ENCODE assay signal across 11 cellular contexts in the genomic region with DNA sequence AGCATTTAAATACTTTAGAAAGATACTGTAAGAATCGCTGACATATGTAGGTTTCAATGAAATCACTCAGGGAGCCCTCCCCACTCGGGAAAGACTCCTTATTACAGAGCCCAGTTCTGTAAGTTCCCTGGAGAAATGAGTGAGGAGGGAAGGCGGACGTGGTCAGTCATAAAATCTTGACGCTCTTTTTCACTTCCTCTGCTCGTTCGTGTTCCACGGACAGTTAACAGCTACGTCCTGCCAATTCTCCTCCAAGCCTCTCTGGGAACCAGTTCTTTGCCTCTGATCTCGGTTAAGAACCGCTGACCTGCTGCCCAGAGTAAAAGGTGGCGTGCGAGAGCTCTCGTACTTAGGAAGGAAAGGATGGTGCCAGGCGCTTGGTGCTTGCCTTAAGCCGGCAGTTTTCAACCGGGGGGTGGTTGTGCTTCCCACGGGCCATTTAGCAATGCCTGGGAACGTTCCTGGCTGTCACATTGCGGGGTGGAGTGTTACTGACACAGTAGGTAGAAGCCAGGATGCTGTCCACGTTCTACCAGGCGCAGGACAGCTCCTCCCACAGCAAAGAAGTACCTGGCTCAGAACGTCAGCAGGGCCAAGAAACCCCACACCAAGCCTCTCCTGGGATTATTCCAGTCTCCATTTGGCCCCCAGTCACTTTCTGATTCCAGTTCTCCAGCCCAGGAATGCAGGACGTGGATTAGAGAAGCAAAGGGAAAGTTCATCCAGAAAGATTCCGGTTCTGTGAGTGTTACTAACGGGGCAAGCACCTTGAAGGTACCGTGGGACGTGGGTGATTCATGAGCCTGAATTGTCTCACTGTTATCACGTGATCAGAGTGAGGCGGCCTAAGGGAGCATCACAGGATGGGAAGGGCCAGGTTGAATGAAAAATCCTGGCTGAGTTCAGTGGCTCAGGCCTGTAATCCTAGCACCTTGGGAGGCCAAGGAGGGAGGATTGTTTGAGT.
DNase-seq lines count a peak whose midpoint lies in the region; ATAC-seq, FAIRE-seq and TF ChIP-seq lines count a peak whose summit lies in the region.
"Had no signal": no experiment of that assay in that cellular context is flagged by ENCODE, and none has a peak within 500 bp of the region (broad histone marks: within the 10 kb centered on the region; RNA-seq: fewer than 3 reads in every experiment).

No MANE protein-coding gene starts in this region.

- WGBS in liver: 76% methylated on average over 30 of the region's 30 CpGs
- 91% methylated on average over 29 of the region's 30 CpGs for WGBS in HepG2 (ENCODE audit: low lambda C conversion rate)
- 26% methylated on average over 23 of the region's 30 CpGs for WGBS in esophagus muscularis mucosa

- H3K4me2 ChIP-seq in HepG2 (ENCODE audit: low read depth, low read length): no peak overlapping the region

- H3K4me1 ChIP-seq in liver (ENCODE audit: control insufficient read depth in 4 of 4, insufficient read depth in 4 of 4, low read length in 3 of 4) (peaks cover 0 to 5% (median 0%) of the 10 kb centered on the region in 4 donors), HepG2 (ENCODE audit: insufficient read depth, low read length) (no peaks in the 10 kb centered on the region), esophagus muscularis mucosa (peaks cover 29 to 54% (median 52%) of the 10 kb centered on the region in 4 donors)

- no peaks in the 10 kb centered on the region for H3K27me3 ChIP-seq in liver (ENCODE audit: control insufficient read depth in 4 of 4, insufficient read depth in 4 of 4, low read length in 3 of 4)
- H3K27me3 ChIP-seq in HepG2 (ENCODE audit: control insufficient read depth in 1 of 2, insufficient read depth in 2 of 2, low read length in 2 of 2): no peaks in the 10 kb centered on the region
- no peaks in the 10 kb centered on the region for H3K27me3 ChIP-seq in esophagus muscularis mucosa

- POLR2A ChIA-PET in HepG2 (lab: Yijun Ruan, JAX): interaction anchor here (0.6 kb wide), 1 partner anchor 60 kb away, joined by 3 read pairs; no protein-coding TSS in a partner anchor

- in situ Hi-C loops in HepG2 (cut with HindIII; ENCODE audit: extremely low pct_ligation_motif_present, low pct_unique_long_range_greater_than_20kb): no loop called here

- H3K27me3 Mint-ChIP-seq in nephron progenitor cell (ENCODE audit: low read depth, poor library complexity): no peaks in the 10 kb centered on the region
- peaks cover 34% of the 10 kb centered on the region for H3K27me3 Mint-ChIP-seq in activated naive CD8-positive, alpha-beta T cell treated with anti-CD3 and anti-CD28 coated beads for 36 hours

- TF ChIP-seq POLR2A in HepG2 (IDR thresholded peaks at IDR 0.05; ENCODE audit: insufficient read depth in 1 of 2, low read depth in 2 of 2, low read length in 2 of 2) (no peak), esophagus muscularis mucosa (IDR thresholded peaks at IDR 0.05; ENCODE audit: low read depth) (no peak)

- ATAC-seq in HepG2: no peak
- ATAC-seq in GM18519 (IDR thresholded peaks at IDR 0.05; ENCODE audit: low FRiP score, unreplicated experiment): no peak
- ATAC-seq: activated naive CD8-positive, alpha-beta T cell treated with anti-CD3 and anti-CD28 coated beads, Interleukin-2, amount 50 U/mL, for 24 hours had no signal

- H3K27ac ChIP-seq in liver (ENCODE audit: low read depth in 1 of 2, low read length in 2 of 2): peak overlapping the region; percentile 5 to 63
- H3K27ac ChIP-seq in HepG2 (ENCODE audit: extremely low read length, insufficient read depth, low read length): no peak overlapping the region
- H3K27ac ChIP-seq in esophagus muscularis mucosa (replicated peaks in 1 of 4): peak overlapping the region; percentile 79 to 92 (median 88)

- intact Hi-C loops in HepG2 (cut with micrococcal nuclease; ENCODE audit: unreplicated experiment) (no loop called here), esophagus muscularis mucosa (cut with DNase I) (no loop called here)

- TF ChIP-seq RAD21 in liver (IDR thresholded peaks at IDR 0.05): no peak
- TF ChIP-seq RAD21 in HepG2 (CRISPR knock-in tag; IDR thresholded peaks at IDR 0.05): no peak

- H3K4me3 ChIP-seq in liver (ENCODE audit: low read depth in 1 of 3, low read length in 3 of 3): no peak overlapping the region
- H3K4me3 ChIP-seq in HepG2 (replicated peaks in 1 of 3; ENCODE audit: insufficient read depth in 1 of 3, low read depth in 2 of 3, low read length in 3 of 3): no peak overlapping the region
- H3K4me3 ChIP-seq in esophagus muscularis mucosa: peak overlapping the region; percentile 22 to 43 (median 29)

- H3K79me2 ChIP-seq in HepG2 (ENCODE audit: insufficient read depth, low read length): no peaks in the 10 kb centered on the region

- no peak for FAIRE-seq in HepG2 (lab: Jason Lieb, UNC)

- no peaks in the 10 kb centered on the region for H4K20me1 ChIP-seq in HepG2 (ENCODE audit: insufficient read depth, low read length)

- H3K4me3 Mint-ChIP-seq in nephron progenitor cell: no peak overlapping the region
- no peak overlapping the region for H3K4me3 Mint-ChIP-seq in activated naive CD8-positive, alpha-beta T cell treated with anti-CD3 and anti-CD28 coated beads for 36 hours
- H3K4me3 Mint-ChIP-seq: activated naive CD8-positive, alpha-beta T cell treated with anti-CD3 and anti-CD28 coated beads, Interleukin-2, amount 50 U/mL, for 24 hours had no signal

- peaks cover 32% of the 10 kb centered on the region for H3K4me1 Mint-ChIP-seq in nephron progenitor cell
- H3K4me1 Mint-ChIP-seq in activated naive CD8-positive, alpha-beta T cell treated with anti-CD3 and anti-CD28 coated beads for 36 hours: peaks cover 2% of the 10 kb centered on the region
- H3K4me1 Mint-ChIP-seq: activated naive CD8-positive, alpha-beta T cell treated with anti-CD3 and anti-CD28 coated beads, Interleukin-2, amount 50 U/mL, for 24 hours had no signal

- H3K27ac Mint-ChIP-seq in nephron progenitor cell: peak overlapping the region; percentile 95
- H3K27ac Mint-ChIP-seq in activated naive CD8-positive, alpha-beta T cell treated with anti-CD3 and anti-CD28 coated beads for 36 hours: no peak overlapping the region
- H3K27ac Mint-ChIP-seq: activated naive CD8-positive, alpha-beta T cell treated with anti-CD3 and anti-CD28 coated beads, Interleukin-2, amount 50 U/mL, for 24 hours had no signal

- H3K9me3 Mint-ChIP-seq in nephron progenitor cell: peaks cover 32% of the 10 kb centered on the region
- peaks cover 4% of the 10 kb centered on the region for H3K9me3 Mint-ChIP-seq in activated naive CD8-positive, alpha-beta T cell treated with anti-CD3 and anti-CD28 coated beads for 36 hours

- no peak for TF ChIP-seq EP300 in HepG2 (IDR thresholded peaks at IDR 0.05; ENCODE audit: low read depth in 2 of 2, low read length in 2 of 2)
- TF ChIP-seq EP300 in HepG2 (CRISPR knock-in tag; IDR thresholded peaks at IDR 0.05; ENCODE audit: borderline replicate concordance): no peak
- TF ChIP-seq EP300 in esophagus muscularis mucosa (IDR thresholded peaks at IDR 0.05): no peak

- H2AFZ ChIP-seq in HepG2 (ENCODE audit: low read length): no peak overlapping the region

- no peak overlapping the region for H3K9ac ChIP-seq in liver (ENCODE audit: low read depth in 1 of 2, low read length in 2 of 2)
- H3K9ac ChIP-seq in HepG2 (ENCODE audit: insufficient read depth, low read depth, low read length): no peak overlapping the region

- H3K36me3 ChIP-seq in liver (ENCODE audit: control insufficient read depth in 4 of 4, insufficient read depth in 3 of 4, low read depth in 1 of 4, low read length in 3 of 4) (no peaks in the 10 kb centered on the region), HepG2 (replicated peaks in 1 of 2; ENCODE audit: control insufficient read depth in 1 of 2, insufficient read depth in 2 of 2, low read length in 2 of 2) (peaks cover 0 to 7% of the 10 kb centered on the region in 2 experiments; a peak in 2 of 5 replicates), esophagus muscularis mucosa (no peaks in the 10 kb centered on the region)

- DNase-seq in HepG2 (ENCODE audit: low spot score): no peak
- no peak for DNase-seq in esophagus muscularis mucosa (ENCODE audit: extremely low spot score)
- DNase-seq in nephron progenitor cell: no peak
- DNase-seq in activated gamma-delta T cell treated with Interleukin-2 at 50 U/mL for 16 hours: no peak
- no peak for DNase-seq in activated naive CD8-positive, alpha-beta T cell treated with anti-CD3 and anti-CD28 coated beads for 36 hours
- no peak for DNase-seq in stimulated activated CD4-positive, alpha-beta T cell treated with anti-CD3 and anti-CD28 coated beads, Interleukin-2, amount 100 ng/mL, for 48 hours
- DNase-seq: activated naive CD8-positive, alpha-beta T cell treated with anti-CD3 and anti-CD28 coated beads, Interleukin-2, amount 50 U/mL, for 24 hours; NCI-H2029; stimulated activated CD4-positive, alpha-beta T cell treated with anti-CD3 and anti-CD28 coated beads, Interleukin-2, amount 100 ng/mL, for 24 hours had no signal

- TF ChIP-seq CTCF in liver (IDR thresholded peaks at IDR 0.05; ENCODE audit: low read depth, low read length, missing input control): no peak
- no peak for TF ChIP-seq CTCF in HepG2 (CRISPR knock-in tag; IDR thresholded peaks at IDR 0.05)
- no peak for TF ChIP-seq CTCF in esophagus muscularis mucosa (IDR thresholded peaks at IDR 0.05)
- TF ChIP-seq CTCF in nephron progenitor cell (IDR thresholded peaks at IDR 0.05): no peak

- CTCF ChIA-PET in HepG2 (lab: Yijun Ruan, JAX; ENCODE audit: low intra/inter-chr PET ratio, low total read pairs): no interaction called here

- no peaks in the 10 kb centered on the region for H3K9me3 ChIP-seq in liver (ENCODE audit: control insufficient read depth in 4 of 4, low read length in 3 of 4)
- no peaks in the 10 kb centered on the region for H3K9me3 ChIP-seq in HepG2 (ENCODE audit: low read length)
- no peaks in the 10 kb centered on the region for H3K9me3 ChIP-seq in esophagus muscularis mucosa

- peaks cover 72% of the 10 kb centered on the region for H3K36me3 Mint-ChIP-seq in nephron progenitor cell (ENCODE audit: low read depth)
- no peaks in the 10 kb centered on the region for H3K36me3 Mint-ChIP-seq in activated naive CD8-positive, alpha-beta T cell treated with anti-CD3 and anti-CD28 coated beads for 36 hours

- no TSS peak for BruUV-seq in HepG2 (replicated peaks; lab: Mats Ljungman, UMichigan)

TF ChIP-seq in liver, 16 proteins besides CTCF, POLR2A, EP300 and RAD21:
- TF ChIP-seq GABPA (IDR thresholded peaks at IDR 0.05 in 1 of 2, conservative IDR thresholded peaks at IDR 0.05 in 1 of 2): peak in 1 of 2 donors; percentile 19
- TF ChIP-seq FOXA2 (IDR thresholded peaks at IDR 0.05): no peak

TF ChIP-seq in HepG2, 621 proteins besides CTCF, POLR2A, EP300 and RAD21:
- TF ChIP-seq MAFK (conservative IDR thresholded peaks at IDR 0.05 in 1 of 2, IDR thresholded peaks at IDR 0.05 in 1 of 2; ENCODE audit: low read length in 2 of 2) (peak in 1 of 2 experiments; percentile 27; a peak in 2 of 4 replicates), MAZ (IDR thresholded peaks at IDR 0.05; ENCODE audit: borderline replicate concordance, low read depth, low read length) (no peak), MAZ (CRISPR knock-in tag; IDR thresholded peaks at IDR 0.05; ENCODE audit: low read depth) (no peak), ZNF136 (CRISPR knock-in tag; IDR thresholded peaks at IDR 0.05; ENCODE audit: low read depth) (no peak), CEBPB (IDR thresholded peaks at IDR 0.05; ENCODE audit: borderline replicate concordance, low read depth, low read length) (no peak)

Comparison
In these comparisons a context has a peak if more than half of its experiments do, and no peak if none do; other contexts are left out.
1. H3K4me3 ChIP-seq: peak in esophagus muscularis mucosa (4 of 4); none in liver (0 of 3) and HepG2 (0 of 3).